8 cellular contexts compared by ENCODE assay signal in the genomic region with DNA sequence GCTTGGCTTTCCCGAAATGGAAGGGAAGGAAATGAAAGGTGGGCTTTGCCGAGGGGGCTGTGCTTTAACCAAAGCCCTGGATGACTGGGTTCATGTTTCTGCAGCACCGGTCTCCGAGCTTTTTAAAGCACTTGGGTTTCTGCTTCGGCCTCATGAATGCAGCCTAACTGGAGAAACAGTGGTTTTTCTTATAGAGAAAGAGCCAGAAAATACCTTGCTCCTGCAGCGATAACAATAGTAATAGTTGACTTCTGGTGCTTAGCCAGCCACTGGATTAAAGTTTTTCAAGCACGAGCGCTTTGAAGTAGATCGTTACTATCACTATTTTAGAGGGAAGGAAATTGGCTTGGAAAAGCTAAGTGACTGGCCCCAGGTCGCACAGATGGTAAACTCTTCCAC. TPM values are rescaled to one million over a fixed set of nuclear protein-coding genes. Genes with fewer than 3 reads are reported as not detected.
DNase-seq lines count a peak whose midpoint lies in the region; ATAC-seq, FAIRE-seq and TF ChIP-seq lines count a peak whose summit lies in the region.

No MANE protein-coding gene starts in this region.

- peak overlapping the region; percentile 83 for H3K4me3 ChIP-seq in epithelial cell of proximal tubule (ENCODE audit: low read depth, low read length)
- H3K4me3 ChIP-seq in pancreas = peak overlapping the region; percentile 70 to 85 (median 81)

- 0% methylated on average over 10 of the region's 10 CpGs for WGBS in pancreas, 2 donors

- TF ChIP-seq CTCF in epithelial cell of proximal tubule (conservative IDR thresholded peaks at IDR 0.05; ENCODE audit: low read depth, low read length) (no peak), pancreas (IDR thresholded peaks at IDR 0.05) (no peak)

- H3K27ac ChIP-seq in pancreas = peak overlapping the region; percentile 53 to 88 (median 84)

- FAIRE-seq in pancreas (lab: Jason Lieb, UNC) = no peak

- H3K36me3 ChIP-seq in pancreas = no peaks in the 10 kb centered on the region

- intact Hi-C loops in pancreas (cut with DNase I) = no loop called here

- H3K27me3 ChIP-seq in pancreas = no peaks in the 10 kb centered on the region

- H3K9me3 ChIP-seq in pancreas = no peaks in the 10 kb centered on the region

- peaks cover 10 to 34% (median 21%) of the 10 kb centered on the region in 3 donors for H3K4me1 ChIP-seq in pancreas

- ATAC-seq in pancreas = peak; percentile 12 to 24 (median 15)
- no peak for ATAC-seq in HG02973 (IDR thresholded peaks at IDR 0.05; ENCODE audit: unreplicated experiment)

- DNase-seq in ELR (ENCODE audit: low read depth) (peak; percentile 49), HCEC 1CT (peak; percentile 32), RPMI8226 (peak; percentile 10), epithelial cell of proximal tubule (ENCODE audit: low read depth) (no peak), pancreas (no peak), HPDE6-E6E7 (ENCODE audit: extremely low spot score) (no peak), NCI-H1048 (lab: John Stamatoyannopoulos, UW) (no peak)

RNA-seq across cellular contexts. Expression of a gene that starts 0.5 kb away (rescaled TPM):
- total RNA-seq in epithelial cell of proximal tubule = 31.1 and 72.9 TPM in 2 replicates
- total RNA-seq in pancreas = 10 to 100 TPM; 12.6 to 22.5 (median 14.3) TPM
- 1 to 10 TPM; 4.4 to 6.8 TPM for polyA plus RNA-seq in pancreas

Comparison
In these comparisons a context has a peak if more than half of its experiments do, and no peak if none do; other contexts are left out.
1. DNase-seq: peak in ELR (single experiment), HCEC 1CT (single experiment) and RPMI8226 (single experiment); none in epithelial cell of proximal tubule (single experiment), pancreas (0 of 6), HPDE6-E6E7 (single experiment) and NCI-H1048 (single experiment).